In the genomic region with DNA sequence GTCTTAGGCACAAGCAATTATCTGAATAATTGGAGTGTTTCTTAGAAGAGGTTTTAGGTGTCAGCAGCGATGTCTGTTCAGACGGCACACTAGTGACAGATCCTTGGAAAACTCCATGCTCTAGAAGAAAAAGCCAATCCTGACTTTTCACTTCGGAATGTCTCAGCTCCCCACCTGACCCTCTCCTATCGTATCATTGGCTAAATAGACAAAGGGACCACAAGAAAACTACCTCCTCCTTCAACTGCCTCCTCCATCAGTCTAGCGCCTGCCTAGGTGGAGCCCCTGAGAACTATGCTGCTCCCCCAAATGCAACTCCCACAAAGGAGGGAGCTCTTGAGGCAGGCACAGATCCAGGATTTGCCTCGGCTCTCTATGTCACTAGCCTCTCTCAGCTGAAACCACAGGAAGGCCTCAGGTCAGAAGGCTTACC, we compare ENCODE assay signal across 8 cellular contexts.
DNase-seq lines count a peak whose midpoint lies in the region; ATAC-seq and TF ChIP-seq lines count a peak whose summit lies in the region.

No MANE protein-coding gene starts in this region.

- no peaks in the 10 kb centered on the region for H3K27me3 ChIP-seq in Panc1 (ENCODE audit: control insufficient read depth, insufficient read depth, low read length)
- H3K27me3 ChIP-seq in esophagus squamous epithelium: no peaks in the 10 kb centered on the region
- H3K27me3 ChIP-seq in MM.1S (replicated peaks; ENCODE audit: insufficient read depth, low read length): peaks cover 10% of the 10 kb centered on the region; the same call in 1 of the 2 replicates

- H3K27ac ChIP-seq in Panc1 (ENCODE audit: low read length): peak overlapping the region; percentile 100
- peak overlapping the region; percentile 85 to 97 (median 89) for H3K27ac ChIP-seq in esophagus squamous epithelium
- H3K27ac ChIP-seq in skin epidermis: peak overlapping the region; percentile 55 to 98 (median 91)
- H3K27ac ChIP-seq in MM.1S (ENCODE audit: low read length): no peak overlapping the region

- no peaks in the 10 kb centered on the region for H3K36me3 ChIP-seq in Panc1 (ENCODE audit: control insufficient read depth, insufficient read depth, low read length)
- no peaks in the 10 kb centered on the region for H3K36me3 ChIP-seq in esophagus squamous epithelium
- no peaks in the 10 kb centered on the region for H3K36me3 ChIP-seq in MM.1S (replicated peaks; ENCODE audit: insufficient read depth, low read length)

- peaks cover 18% of the 10 kb centered on the region for H3F3A ChIP-seq in MM.1S (ENCODE audit: insufficient read depth, low read length)

- DNase-seq in Panc1 (ENCODE audit: low read depth, low spot score) (no peak), esophagus squamous epithelium (lab: John Stamatoyannopoulos, UW) (no peak), occipital lobe (lab: John Stamatoyannopoulos, UW) (no peak), omental fat pad (ENCODE audit: low spot score) (no peak), MM.1S (no peak)

- H3K4me3 ChIP-seq in Panc1 (ENCODE audit: low read depth in 2 of 2, low read length in 2 of 2) (no peak overlapping the region), esophagus squamous epithelium (peak overlapping the region in 2 of 4 donors; percentile 1 to 37), skin epidermis (peak overlapping the region in 2 of 7 experiments; percentile 18 to 26), MM.1S (ENCODE audit: low read length) (no peak overlapping the region)

- no peak overlapping the region for H2AFZ ChIP-seq in MM.1S (ENCODE audit: low read length)

- POLR2A ChIA-PET in Panc1 (lab: Charles Lee): interaction anchor here (0.6 to 1.0 kb wide), 2 partner anchors 64 to 369 kb away, joined by 3 to 12 read pairs; no protein-coding TSS in a partner anchor

- no peak overlapping the region for H3K4me2 ChIP-seq in MM.1S (ENCODE audit: low read depth, low read length)

- intact Hi-C loops in Panc1 (cut with micrococcal nuclease; ENCODE audit: unreplicated experiment) (no loop called here), esophagus squamous epithelium (cut with DNase I) (no loop called here)

- ATAC-seq in GM18505 (IDR thresholded peaks at IDR 0.05; ENCODE audit: unreplicated experiment) (peak; percentile 1), Panc1 (peak; percentile 21), omental fat pad (ENCODE audit: low FRiP score) (no peak), HG03039 (IDR thresholded peaks at IDR 0.05; ENCODE audit: unreplicated experiment) (no peak)

- no peak overlapping the region for H3K9ac ChIP-seq in MM.1S (ENCODE audit: low read length)

- in situ Hi-C loops in Panc1 (cut with HindIII; ENCODE audit: low pct_unique_long_range_greater_than_20kb, low sequenced_read_pairs): loop anchor here (25.0 kb wide), 1 partner anchor 243 kb away; no protein-coding TSS in a partner anchor

- H3K9me3 ChIP-seq in Panc1 (ENCODE audit: control insufficient read depth, insufficient read depth, low read depth, low read length) (no peaks in the 10 kb centered on the region; the same call in 1 of the 2 replicates), esophagus squamous epithelium (no peaks in the 10 kb centered on the region), MM.1S (replicated peaks; ENCODE audit: insufficient read depth, low read length) (no peaks in the 10 kb centered on the region)

- CTCF ChIA-PET in Panc1 (lab: Charles Lee): interaction anchor here (1.3 kb wide), 1 partner anchor 88 kb away, joined by 3 read pairs; no protein-coding TSS in a partner anchor

- H4K20me1 ChIP-seq in MM.1S (ENCODE audit: insufficient read depth, low read length): no peaks in the 10 kb centered on the region

- H3K4me1 ChIP-seq in Panc1 (ENCODE audit: control insufficient read depth, insufficient read depth, low read length) (peaks cover 88% of the 10 kb centered on the region), esophagus squamous epithelium (peaks cover 38 to 73% (median 57%) of the 10 kb centered on the region in 3 donors), MM.1S (ENCODE audit: low read length) (peaks cover 30% of the 10 kb centered on the region)

- H3K79me2 ChIP-seq in MM.1S (ENCODE audit: low read length): no peaks in the 10 kb centered on the region

- TF ChIP-seq POLR2A in GM18505 (IDR thresholded peaks at IDR 0.05; ENCODE audit: borderline replicate concordance, extremely low read depth, insufficient read depth, insufficient read length) (no peak), esophagus squamous epithelium (IDR thresholded peaks at IDR 0.05) (no peak)

- TF ChIP-seq CTCF in Panc1 (IDR thresholded peaks at IDR 0.05) (no peak), esophagus squamous epithelium (IDR thresholded peaks at IDR 0.05) (no peak), omental fat pad (IDR thresholded peaks at IDR 0.05) (no peak), MM.1S (IDR thresholded peaks at IDR 0.05; ENCODE audit: low read length) (no peak)

- H3K9me2 ChIP-seq in MM.1S (replicated peaks; ENCODE audit: insufficient read depth, low read length): no peaks in the 10 kb centered on the region

- 67 to 68% methylated on average over 4 to 5 of the region's 6 CpGs for WGBS in esophagus squamous epithelium, 2 donors

- BruUV-seq in Panc1 (replicated peaks; lab: Mats Ljungman, UMichigan): no TSS peak

Comparison
In these comparisons a context has a peak if more than half of its experiments do, and no peak if none do; other contexts are left out.
1. ATAC-seq: peak in GM18505 (single experiment) and Panc1 (single experiment); none in omental fat pad (single experiment) and HG03039 (single experiment).